In the genomic region with DNA sequence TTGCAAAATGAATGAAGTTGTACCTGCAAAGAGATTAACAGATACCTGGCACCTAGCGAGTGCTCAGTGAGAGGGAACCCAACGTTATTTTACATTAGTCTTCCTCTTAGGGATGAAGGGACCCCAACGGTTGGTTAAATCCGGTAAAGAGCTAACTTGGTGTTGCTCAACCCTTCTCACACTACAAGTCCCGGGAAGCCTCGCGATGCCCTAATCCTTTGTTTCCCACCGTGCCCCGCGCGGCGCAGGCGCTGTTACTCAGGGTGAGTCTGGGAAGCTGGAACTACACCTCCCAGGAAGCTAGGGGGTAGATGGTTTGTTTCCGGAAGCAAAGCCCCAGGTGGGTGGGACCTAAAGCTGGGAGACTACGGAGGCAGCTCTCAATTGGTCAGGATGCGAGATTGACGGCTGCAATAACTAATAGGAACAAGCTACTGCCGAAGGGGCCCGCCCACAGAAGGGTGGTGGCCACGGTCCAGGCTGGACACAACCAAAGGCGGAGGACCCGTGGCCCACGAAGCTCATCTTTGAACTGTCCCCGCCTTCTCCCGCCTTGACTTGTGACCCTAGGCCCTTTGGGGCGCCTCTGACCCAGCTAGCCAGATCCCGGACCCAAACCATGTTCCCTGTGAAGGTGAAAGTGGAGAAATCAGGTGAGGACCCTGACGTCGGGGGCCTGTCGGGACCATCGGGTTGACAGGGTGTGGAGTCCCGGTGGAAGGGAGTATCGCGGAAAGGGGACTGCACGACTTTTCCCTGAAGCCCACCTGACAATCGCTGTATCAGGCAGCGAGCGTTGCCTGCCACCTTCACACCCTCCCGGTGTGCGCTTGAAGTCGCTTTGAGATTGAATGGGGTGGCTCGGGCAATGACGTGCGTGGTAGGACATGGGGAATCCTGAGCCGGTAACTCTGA, we compare ENCODE assay signal across 8 cellular contexts. TPM values are rescaled to one million over a fixed set of nuclear protein-coding genes. Genes with fewer than 3 reads are reported as not detected.
A peak's percentile ranks its signal among the peaks of the same experiment; 100 is the strongest.
DNase-seq lines count a peak whose midpoint lies in the region; ATAC-seq, FAIRE-seq and TF ChIP-seq lines count a peak whose summit lies in the region.

A gene with protein sequence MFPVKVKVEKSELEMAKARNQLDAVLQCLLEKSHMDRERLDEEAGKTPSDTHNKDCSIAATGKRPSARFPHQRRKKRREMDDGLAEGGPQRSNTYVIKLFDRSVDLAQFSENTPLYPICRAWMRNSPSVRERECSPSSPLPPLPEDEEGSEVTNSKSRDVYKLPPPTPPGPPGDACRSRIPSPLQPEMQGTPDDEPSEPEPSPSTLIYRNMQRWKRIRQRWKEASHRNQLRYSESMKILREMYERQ (plus strand): TSS at position 471 of the 915 bp plus-strand sequence. CDS start 149 bp downstream, at position 620.

- ATAC-seq in GM18873 (IDR thresholded peaks at IDR 0.05; ENCODE audit: low FRiP score, unreplicated experiment) (peak; percentile 79), HG03139 (IDR thresholded peaks at IDR 0.05; ENCODE audit: unreplicated experiment) (peak; percentile 62)

- no peaks in the 10 kb centered on the region for H3K27me3 ChIP-seq in WERI-Rb-1 (ENCODE audit: insufficient read depth, low read depth, severe bottlenecking)
- no peaks in the 10 kb centered on the region for H3K27me3 ChIP-seq in bronchial epithelial cell (ENCODE audit: control insufficient read depth, insufficient read depth, low read length)
- H3K27me3 ChIP-seq in small intestine (ENCODE audit: control insufficient read depth in 2 of 2, insufficient read depth in 2 of 2, low read length in 2 of 2), result no peaks in the 10 kb centered on the region

- H3K27ac ChIP-seq in WERI-Rb-1, result peak within 1 kb of the TSS; percentile 61
- peak within 1 kb of the TSS in 1 of 2 donors; percentile 72 for H3K27ac ChIP-seq in small intestine (ENCODE audit: low read depth in 1 of 2, low read length in 1 of 2)

- in situ Hi-C loops in ACHN (cut with HindIII; ENCODE audit: low pct_ligation_motif_present, low pct_unique_long_range_greater_than_20kb, low sequenced_read_pairs), result no loop called here

- no peak for TF ChIP-seq CTCF in WERI-Rb-1 (IDR thresholded peaks at IDR 0.05; ENCODE audit: low read depth, low read length)
- no peak for TF ChIP-seq CTCF in bronchial epithelial cell (IDR thresholded peaks at IDR 0.05; ENCODE audit: insufficient read depth, low read length, severe bottlenecking)

- FAIRE-seq in bronchial epithelial cell (lab: Jason Lieb, UNC), result peak; percentile 23
- peak; percentile 76 for FAIRE-seq in small intestine (lab: Jason Lieb, UNC)

- 0 to 1% (median 1%) methylated on average over 45 of the region's 45 CpGs for WGBS in small intestine, 3 donors

- peak; percentile 98 for DNase-seq in ACHN
- peak; percentile 100 for DNase-seq in NCI-H2227 (lab: John Stamatoyannopoulos, UW; ENCODE audit: unreplicated experiment)
- DNase-seq in WERI-Rb-1, result peak; percentile 99
- DNase-seq in bronchial epithelial cell (ENCODE audit: low read depth), result peak; percentile 99
- DNase-seq in iPS-NIHi11 (ENCODE audit: low spot score), result peak; percentile 85
- DNase-seq in small intestine, result peak; percentile 100

- no peaks in the 10 kb centered on the region for H3K9me3 ChIP-seq in WERI-Rb-1 (ENCODE audit: severe bottlenecking)
- no peaks in the 10 kb centered on the region for H3K9me3 ChIP-seq in small intestine (ENCODE audit: control insufficient read depth, low read depth)

- H3K36me3 ChIP-seq in WERI-Rb-1, result peaks cover 10% of the 10 kb centered on the region
- H3K36me3 ChIP-seq in bronchial epithelial cell (ENCODE audit: control insufficient read depth, insufficient read depth, low read length), result peaks cover 11% of the 10 kb centered on the region
- peaks cover 0 to 3% of the 10 kb centered on the region in 2 donors for H3K36me3 ChIP-seq in small intestine (ENCODE audit: control insufficient read depth in 2 of 2, insufficient read depth in 2 of 2, low read length in 2 of 2)

- H3K4me3 ChIP-seq in WERI-Rb-1 (ENCODE audit: low read depth, low read length) (peak within 1 kb of the TSS; percentile 84), bronchial epithelial cell (ENCODE audit: low read depth, low read length) (peak within 1 kb of the TSS; percentile 82), small intestine (ENCODE audit: low read depth in 1 of 2, low read length in 2 of 2) (peak within 1 kb of the TSS; percentile 71 to 78)

- H3K4me1 ChIP-seq in small intestine (ENCODE audit: control insufficient read depth in 2 of 2, insufficient read depth in 1 of 2, low read depth in 1 of 2, low read length in 1 of 2), result peaks cover 3 to 4% of the 10 kb centered on the region in 2 donors

RNA-seq across cellular contexts. Expression of the gene that starts here (rescaled TPM):
- total RNA-seq in bronchial epithelial cell, result 5.3 and 7.0 TPM in 2 replicates
- 10 to 100 TPM; 13.7 to 58.6 (median 39.7) TPM for polyA plus RNA-seq in small intestine
